In genomic region chr17:76726231-76726765, GRCh38 we compare ENCODE assay signal across 8 cellular contexts. TPM values are rescaled to one million over a fixed set of nuclear protein-coding genes. Genes with fewer than 3 reads are reported as not detected.
DNase-seq lines count a peak whose midpoint lies in the region; ATAC-seq and TF ChIP-seq lines count a peak whose summit lies in the region.

Gene JMJD6 (minus strand): TSS chr17:76726606. CDS start chr17:76726475, 131 bp downstream.

- intact Hi-C loops in PC-3 (cut with micrococcal nuclease) (loop anchor here (1.0 kb wide), 1 partner anchor 15 kb away; no protein-coding TSS in a partner anchor), thyroid gland (cut with DNase I) (no loop called here)

- H3K9me3 Mint-ChIP-seq in activated naive CD4-positive, alpha-beta T cell treated with anti-CD3 and anti-CD28 coated beads, Interleukin-2, amount 10 ng/mL, durations not matched to agents 7 days and 5 days = no peaks in the 10 kb centered on the region

- H3K27me3 Mint-ChIP-seq in activated naive CD4-positive, alpha-beta T cell treated with anti-CD3 and anti-CD28 coated beads, Interleukin-2, amount 10 ng/mL, durations not matched to agents 7 days and 5 days = no peaks in the 10 kb centered on the region

- H4K20me1 ChIP-seq in PC-3 (ENCODE audit: low read length) = peaks cover 8% of the 10 kb centered on the region; the same call in 1 of the 2 replicates

- peak within 1 kb of the TSS; percentile 85 for H3K27ac ChIP-seq in PC-3 (ENCODE audit: low read length)
- H3K27ac ChIP-seq in neutrophil = peak within 1 kb of the TSS; percentile 91
- H3K27ac ChIP-seq in thyroid gland = peak within 1 kb of the TSS; percentile 94 to 100 (median 100)

- peak within 1 kb of the TSS; percentile 86 for H2AFZ ChIP-seq in PC-3 (ENCODE audit: low read length)

- H3F3A ChIP-seq in PC-3 (ENCODE audit: low read length, unreplicated experiment) = peaks cover 4% of the 10 kb centered on the region

- TF ChIP-seq CTCF in PC-3 (conservative IDR thresholded peaks at IDR 0.05; ENCODE audit: low read depth, low read length) (no peak), neutrophil (IDR thresholded peaks at IDR 0.05) (no peak), thyroid gland (IDR thresholded peaks at IDR 0.05) (no peak)

- TF ChIP-seq POLR2A in thyroid gland (IDR thresholded peaks at IDR 0.05) = peak; percentile 81 to 95

- ATAC-seq in GM21786 (IDR thresholded peaks at IDR 0.05; ENCODE audit: unreplicated experiment) = peak; percentile 69
- peak; percentile 88 for ATAC-seq in PC-3

- H3K4me2 ChIP-seq in PC-3 (ENCODE audit: low read length) = peak within 1 kb of the TSS; percentile 95

- DNase-seq in G401 (ENCODE audit: low spot score) = peak; percentile 97
- peak; percentile 87 for DNase-seq in KG1 (lab: John Stamatoyannopoulos, UW)
- DNase-seq in PC-3 = peak; percentile 97
- peak; percentile 97 for DNase-seq in activated naive CD4-positive, alpha-beta T cell treated with anti-CD3 and anti-CD28 coated beads, Interleukin-2, amount 10 ng/mL, durations not matched to agents 7 days and 5 days
- DNase-seq in globus pallidus (ENCODE audit: low spot score) = peak; percentile 92
- peak; percentile 97 to 98 for DNase-seq in thyroid gland

- H3K27me3 ChIP-seq in PC-3 (ENCODE audit: low read length) (no peaks in the 10 kb centered on the region), neutrophil (no peaks in the 10 kb centered on the region), thyroid gland (no peaks in the 10 kb centered on the region)

- peaks cover 27% of the 10 kb centered on the region for H3K36me3 ChIP-seq in PC-3 (ENCODE audit: low read depth, low read length)
- H3K36me3 ChIP-seq in neutrophil = peaks cover 39% of the 10 kb centered on the region
- H3K36me3 ChIP-seq in thyroid gland = peaks cover 30 to 36% of the 10 kb centered on the region in 2 donors

- H3K4me1 ChIP-seq in PC-3 (ENCODE audit: insufficient read depth, low read length) = peaks cover 18% of the 10 kb centered on the region
- H3K4me1 ChIP-seq in neutrophil (ENCODE audit: control insufficient read depth in 1 of 2, insufficient read depth in 1 of 2, low read depth in 1 of 2, low read length in 1 of 2) = peaks cover 33 to 47% of the 10 kb centered on the region in 2 experiments
- H3K4me1 ChIP-seq in thyroid gland = peaks cover 17 to 44% of the 10 kb centered on the region in 2 donors

- TSS peak; percentile 61 for BruUV-seq in PC-3 (replicated peaks; lab: Mats Ljungman, UMichigan)

- peaks cover 88% of the 10 kb centered on the region for H3K79me2 ChIP-seq in PC-3 (ENCODE audit: low read length)

- H3K9ac ChIP-seq in PC-3 (ENCODE audit: low read length) = peak within 1 kb of the TSS; percentile 93

- POLR2A ChIA-PET in PC-3 (lab: Charles Lee; ENCODE audit: unreplicated experiment) = no interaction called here

- peaks cover 44% of the 10 kb centered on the region for H3K36me3 Mint-ChIP-seq in activated naive CD4-positive, alpha-beta T cell treated with anti-CD3 and anti-CD28 coated beads, Interleukin-2, amount 10 ng/mL, durations not matched to agents 7 days and 5 days

- H3K9me3 ChIP-seq in PC-3 (ENCODE audit: low read length) (no peaks in the 10 kb centered on the region), neutrophil (no peaks in the 10 kb centered on the region), thyroid gland (no peaks in the 10 kb centered on the region)

- WGBS in thyroid gland, 2 donors = 0% methylated on average over 4 to 8 of the region's 59 CpGs

- CTCF ChIA-PET in PC-3 (lab: Charles Lee) = no interaction called here
- CTCF ChIA-PET in activated naive CD4-positive, alpha-beta T cell treated with anti-CD3 and anti-CD28 coated beads, Interleukin-2, amount 10 ng/mL, durations not matched to agents 7 days and 5 days (lab: Charles Lee) = interaction anchor here (1.4 to 3.8 kb wide), 2 partner anchors 9 to 11 kb away, joined by 3 to 30 read pairs; no protein-coding TSS in a partner anchor

- peaks cover 74% of the 10 kb centered on the region for H3K4me1 Mint-ChIP-seq in activated naive CD4-positive, alpha-beta T cell treated with anti-CD3 and anti-CD28 coated beads, Interleukin-2, amount 10 ng/mL, durations not matched to agents 7 days and 5 days

- H3K4me3 ChIP-seq in PC-3 (ENCODE audit: low read length) (peak within 1 kb of the TSS; percentile 85), neutrophil (ENCODE audit: low read depth in 1 of 2, low read length in 1 of 2) (peak within 1 kb of the TSS; percentile 94 to 95), thyroid gland (replicated peaks in 1 of 3) (peak within 1 kb of the TSS; percentile 68 to 96 (median 86))

- in situ Hi-C loops in G401 (cut with HindIII; ENCODE audit: low sequenced_read_pairs) = no loop called here

- H3K9me2 ChIP-seq in PC-3 (replicated peaks; ENCODE audit: low read length) = no peaks in the 10 kb centered on the region

- H3K4me3 Mint-ChIP-seq in activated naive CD4-positive, alpha-beta T cell treated with anti-CD3 and anti-CD28 coated beads, Interleukin-2, amount 10 ng/mL, durations not matched to agents 7 days and 5 days = peak within 1 kb of the TSS; percentile 96

- peak within 1 kb of the TSS; percentile 99 for H3K27ac Mint-ChIP-seq in activated naive CD4-positive, alpha-beta T cell treated with anti-CD3 and anti-CD28 coated beads, Interleukin-2, amount 10 ng/mL, durations not matched to agents 7 days and 5 days

RNA-seq across cellular contexts. Expression of gene JMJD6, which starts in this region (rescaled TPM):
- 14.6 and 31.9 TPM in 2 replicates for total RNA-seq in G401 (2014; rRNA removed; shearing (Covaris generic))
- total RNA-seq in PC-3 (2014; rRNA removed) = 39.0 and 49.8 TPM in 2 replicates
- total RNA-seq in thyroid gland = 10 to 100 TPM; 12.2 to 24.2 (median 20.7) TPM

Comparison
In these comparisons a context has a peak if more than half of its experiments do, and no peak if none do; other contexts are left out.
1. Peak in every context shown above with its lines: DNase-seq, ATAC-seq, H3K4me3 ChIP-seq and H3K27ac ChIP-seq.